In the genomic region with DNA sequence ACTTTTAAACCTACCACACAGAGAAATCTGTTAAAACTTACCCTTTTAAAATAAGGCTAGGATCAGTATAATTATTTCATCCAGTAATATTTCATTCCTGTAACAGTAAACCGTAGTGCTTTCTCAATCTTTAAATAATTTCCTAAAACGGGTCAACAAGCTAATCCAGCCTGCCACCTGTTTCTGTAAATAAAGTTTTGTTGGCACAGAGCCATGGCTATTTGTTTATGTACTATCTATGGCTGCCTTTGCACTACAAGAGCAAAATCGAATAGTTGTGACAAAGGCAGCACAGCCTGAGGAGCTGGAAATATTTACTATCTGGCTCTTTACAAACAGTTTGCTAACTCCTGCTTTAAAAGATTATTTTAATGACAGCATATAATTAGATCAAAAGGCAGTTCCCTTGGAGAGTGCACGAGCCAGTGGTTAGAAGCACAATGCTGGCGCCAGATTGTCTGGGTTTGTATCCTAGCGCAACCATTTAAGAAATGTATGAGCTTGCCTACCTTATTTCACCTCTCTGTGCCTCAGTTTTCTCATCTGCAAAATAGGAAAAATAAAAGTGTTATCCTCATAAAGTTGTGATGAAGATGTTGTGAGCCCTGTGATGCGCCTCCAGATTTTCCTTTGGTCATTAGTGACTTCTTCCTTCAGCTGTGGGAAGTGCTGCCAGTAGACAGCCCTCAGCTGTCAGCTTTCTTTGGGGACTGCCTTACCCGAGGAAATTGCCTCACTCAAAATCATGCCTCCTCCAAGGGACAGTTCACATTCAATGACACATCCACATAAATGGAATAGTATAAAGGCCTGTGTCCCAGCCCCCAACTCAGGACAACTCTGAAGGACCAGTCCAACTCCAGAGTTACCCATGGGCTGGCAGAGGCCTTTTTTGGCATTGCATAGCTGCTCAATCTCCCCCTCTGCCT, we compare ENCODE assay signal across 16 cellular contexts. TPM values are rescaled to one million over a fixed set of nuclear protein-coding genes. Genes with fewer than 3 reads are reported as not detected.
DNase-seq lines count a peak whose midpoint lies in the region; ATAC-seq and TF ChIP-seq lines count a peak whose summit lies in the region.
"Had no signal": no experiment of that assay in that cellular context is flagged by ENCODE, and none has a peak within 500 bp of the region (broad histone marks: within the 10 kb centered on the region; RNA-seq: fewer than 3 reads in every experiment).

No MANE protein-coding gene starts in this region.

- intact Hi-C loops in MCF 10A (cut with micrococcal nuclease) = no loop called here
- intact Hi-C loops in mammary epithelial cell (cut with micrococcal nuclease) = no loop called here

- dilution Hi-C loops in mammary epithelial cell (cut with HindIII; ENCODE audit: low sequenced_read_pairs) = no loop called here

- TF ChIP-seq RAD21 in SK-N-SH (IDR thresholded peaks at IDR 0.05; ENCODE audit: low read length) = no peak

- peak overlapping the region; percentile 79 for H3K27ac Mint-ChIP-seq in MCF 10A (ENCODE audit: low read depth, unreplicated experiment)
- no peak overlapping the region for H3K27ac Mint-ChIP-seq in WTC11
- H3K27ac Mint-ChIP-seq: activated CD4-positive, alpha-beta memory T cell treated with anti-CD3 and anti-CD28 coated beads for 36 hours had no signal

- H3K79me2 ChIP-seq in mammary epithelial cell (ENCODE audit: insufficient read depth, low read length) (no peaks in the 10 kb centered on the region), SK-N-SH (ENCODE audit: insufficient read depth) (no peaks in the 10 kb centered on the region)

- H3K27me3 Mint-ChIP-seq in MCF 10A (ENCODE audit: insufficient read depth, unreplicated experiment) (no peaks in the 10 kb centered on the region), WTC11 (ENCODE audit: low read depth) (no peaks in the 10 kb centered on the region)

- ATAC-seq in HG03457 (IDR thresholded peaks at IDR 0.05; ENCODE audit: unreplicated experiment) (no peak), WTC11 (no peak)
- ATAC-seq: A549, right cardiac atrium had no signal

- H3K4me1 ChIP-seq in mammary epithelial cell (ENCODE audit: insufficient read depth, low read length) (no peaks in the 10 kb centered on the region), SK-N-SH (ENCODE audit: control insufficient read depth in 1 of 2, insufficient read depth in 2 of 2, low read depth in 1 of 2, low read length in 1 of 2) (peaks cover 7 to 15% of the 10 kb centered on the region in 2 experiments; a peak in 2 of 4 replicates)

- no peak overlapping the region for H3K4me3 ChIP-seq in mammary epithelial cell (replicated peaks in 1 of 3; ENCODE audit: insufficient read depth in 1 of 3, low read depth in 2 of 3, low read length in 3 of 3)
- H3K4me3 ChIP-seq in SK-N-SH (ENCODE audit: low read depth in 2 of 2, low read length in 1 of 2) = no peak overlapping the region
- H3K4me3 ChIP-seq: A549, testis had no signal

- no TSS peak for BruUV-seq in MCF 10A (replicated peaks; lab: Mats Ljungman, UMichigan)
- no TSS peak for BruUV-seq in mammary epithelial cell (replicated peaks; lab: Mats Ljungman, UMichigan)

- TF ChIP-seq CTCF in MCF 10A (IDR thresholded peaks at IDR 0.05; ENCODE audit: unreplicated experiment) (no peak), mammary epithelial cell (conservative IDR thresholded peaks at IDR 0.05 in 1 of 2, IDR thresholded peaks at IDR 0.05 in 1 of 2; ENCODE audit: extremely low read depth in 1 of 2, insufficient read depth in 1 of 2, low read depth in 1 of 2, low read length in 2 of 2) (no peak), SK-N-SH (IDR thresholded peaks at IDR 0.05) (no peak), WTC11 (IDR thresholded peaks at IDR 0.05) (no peak)

- H3K4me2 ChIP-seq in mammary epithelial cell (ENCODE audit: insufficient read depth, low read depth, low read length) (no peak overlapping the region), SK-N-SH (no peak overlapping the region)
- H3K4me2 ChIP-seq: A549 had no signal

- H3F3A ChIP-seq in SK-N-SH (replicated peaks; ENCODE audit: insufficient read depth) = no peaks in the 10 kb centered on the region

- H3K4me1 Mint-ChIP-seq in MCF 10A (ENCODE audit: insufficient read depth, unreplicated experiment) (peaks cover 44% of the 10 kb centered on the region), WTC11 (no peaks in the 10 kb centered on the region)

- H4K20me1 ChIP-seq in mammary epithelial cell (ENCODE audit: insufficient read depth, low read length) (no peaks in the 10 kb centered on the region), SK-N-SH (ENCODE audit: insufficient read depth) (no peaks in the 10 kb centered on the region)

- no peaks in the 10 kb centered on the region for H3K9me3 ChIP-seq in mammary epithelial cell (replicated peaks; ENCODE audit: insufficient read depth, low read length)
- H3K9me3 ChIP-seq in SK-N-SH = peaks cover 7% of the 10 kb centered on the region; the same call in 1 of the 2 replicates
- H3K9me3 ChIP-seq: testis had no signal

- no peak overlapping the region for H3K27ac ChIP-seq in mammary epithelial cell (ENCODE audit: insufficient read depth, low read depth, low read length)
- peak overlapping the region in 1 of 2 experiments; percentile 39; a peak in 2 of 4 replicates for H3K27ac ChIP-seq in SK-N-SH (ENCODE audit: low read depth in 2 of 2, low read length in 1 of 2)
- H3K27ac ChIP-seq: A549, testis had no signal

- DNase-seq in MCF 10A (ENCODE audit: unreplicated experiment) (no peak), mammary epithelial cell (no peak), NCI-H2107 (lab: John Stamatoyannopoulos, UW) (peak; percentile 89), SK-N-SH (peak; percentile 53), occipital lobe (lab: John Stamatoyannopoulos, UW) (no peak), WTC11 (ENCODE audit: low spot score) (no peak)
- DNase-seq in stimulated activated CD4-positive, alpha-beta T cell treated with anti-CD3 and anti-CD28 coated beads, Interleukin-4, amount 100 ng/mL, for 4 hours = no peak
- DNase-seq: activated CD4-positive, alpha-beta memory T cell treated with anti-CD3 and anti-CD28 coated beads for 36 hours; activated naive CD4-positive, alpha-beta T cell treated with anti-CD3 and anti-CD28 coated beads, Interleukin-2, amount 50 U/mL, for 16 hours; KBM-7; midbrain; right cardiac atrium; testis had no signal

- H2AFZ ChIP-seq in mammary epithelial cell (ENCODE audit: low read depth, low read length) = no peak overlapping the region
- H2AFZ ChIP-seq in SK-N-SH (ENCODE audit: low read depth) = no peak overlapping the region

- WGBS in mammary epithelial cell (ENCODE audit: low coverage, missing lambda C conversion rate) = 69% methylated on average over 8 of the region's 8 CpGs
- WGBS in SK-N-SH (ENCODE audit: low lambda C conversion rate) = 51% methylated on average over 8 of the region's 8 CpGs

- H3K9me3 Mint-ChIP-seq in MCF 10A (ENCODE audit: unreplicated experiment) (peaks cover 11% of the 10 kb centered on the region), WTC11 (peaks cover 25% of the 10 kb centered on the region)

- H3K27me3 ChIP-seq in mammary epithelial cell (ENCODE audit: insufficient read depth, low read length) (no peaks in the 10 kb centered on the region), SK-N-SH (ENCODE audit: insufficient read depth) (no peaks in the 10 kb centered on the region)
- H3K27me3 ChIP-seq: testis had no signal

- peaks cover 5% of the 10 kb centered on the region for H3K36me3 Mint-ChIP-seq in MCF 10A (ENCODE audit: insufficient read depth, unreplicated experiment)
- H3K36me3 Mint-ChIP-seq in WTC11 = peaks cover 17% of the 10 kb centered on the region

- in situ Hi-C loops in mammary epithelial cell (cut with MboI; ENCODE audit: low sequenced_read_pairs in 2 of 2) = no loop called here

- H3K9ac ChIP-seq in mammary epithelial cell (ENCODE audit: insufficient read depth, low read length) (no peak overlapping the region), SK-N-SH (no peak overlapping the region)

- no peaks in the 10 kb centered on the region for H3K9me2 ChIP-seq in SK-N-SH

- no peaks in the 10 kb centered on the region for H3K36me3 ChIP-seq in mammary epithelial cell (ENCODE audit: insufficient read depth, low read length)
- peaks cover 0 to 4% of the 10 kb centered on the region in 2 experiments for H3K36me3 ChIP-seq in SK-N-SH (replicated peaks in 1 of 2; ENCODE audit: control insufficient read depth in 1 of 2, insufficient read depth in 2 of 2, low read length in 1 of 2)

- no peak for TF ChIP-seq EP300 in SK-N-SH (IDR thresholded peaks at IDR 0.05; ENCODE audit: borderline replicate concordance in 1 of 2, low read depth in 1 of 2, low read length in 1 of 2)

- peak overlapping the region; percentile 7 for H3K4me3 Mint-ChIP-seq in MCF 10A (ENCODE audit: unreplicated experiment)
- no peak overlapping the region for H3K4me3 Mint-ChIP-seq in WTC11
- H3K4me3 Mint-ChIP-seq: activated CD4-positive, alpha-beta memory T cell treated with anti-CD3 and anti-CD28 coated beads for 36 hours had no signal

- CTCF ChIA-PET in MCF 10A (lab: Yijun Ruan, JAX) = interaction anchor here (0.6 to 1.3 kb wide), 5 partner anchors 9 to 455 kb away, joined by 3 to 4 read pairs (median 4); no protein-coding TSS in a partner anchor
- CTCF ChIA-PET in mammary epithelial cell (lab: Charles Lee; ENCODE audit: low non-redundant PET) = no interaction called here
- CTCF ChIA-PET in SK-N-SH (lab: Yijun Ruan, JAX) = interaction anchor here (0.8 to 1.3 kb wide), 4 partner anchors 12 to 452 kb away, joined by 3 to 5 read pairs (median 4); no protein-coding TSS in a partner anchor
- CTCF ChIA-PET in WTC11 (lab: Charles Lee) = no interaction called here

- POLR2A ChIA-PET in MCF 10A (lab: Yijun Ruan, JAX) = interaction anchor here (0.6 to 9.5 kb wide), 14 partner anchors 10 to 741 kb away, joined by 3 to 235 read pairs (median 6); partner anchors contain the start of genes COL28A1, MIOS and UMAD1
- POLR2A ChIA-PET in SK-N-SH (lab: Yijun Ruan, JAX) = no interaction called here
- POLR2A ChIA-PET in WTC11 (lab: Charles Lee) = no interaction called here

TF ChIP-seq in SK-N-SH, 30 proteins besides CTCF, POLR2A, EP300 and RAD21 (continues in another document):
- TF ChIP-seq RCOR1 (IDR thresholded peaks at IDR 0.05; ENCODE audit: low read length) = no peak
- TF ChIP-seq ELF1 (IDR thresholded peaks at IDR 0.05) = no peak

RNA-seq across cellular contexts. Expression of gene MIOS, which starts 11.8 kb away (rescaled TPM):
- total RNA-seq in MCF 10A (2022) = 43.5 and 65.4 TPM in 2 replicates
- total RNA-seq in mammary epithelial cell = 10 to 100 TPM; 27.5 to 36.8 TPM
- polyA plus RNA-seq in mammary epithelial cell = 12.4 TPM
- polyA minus RNA-seq in mammary epithelial cell = 8.6 TPM
- polyA plus RNA-seq in SK-N-SH (2012; rRNA removed) = 16.4 and 21.9 TPM in 2 replicates
- 22.1 and 23.9 TPM in 2 replicates for polyA plus RNA-seq in SK-N-SH (2012; cell fraction: cytosol; rRNA removed)
- polyA plus RNA-seq in SK-N-SH (2012; cell fraction: nucleus; rRNA removed) = 21.1 and 31.7 TPM in 2 replicates
- 86.4 TPM for total RNA-seq in occipital lobe
- total RNA-seq in WTC11 (2021) = 38.8 to 43.9 TPM (median 41.3 TPM) in 3 replicates

RNA-seq across cellular contexts. Expression of gene COL28A1, which starts 19.2 kb away (rescaled TPM):
- total RNA-seq in MCF 10A (2022) (0.29 and 0.96 TPM in 2 replicates), mammary epithelial cell (under 1 TPM; 0.16 to 0.17 TPM), occipital lobe (0.62 TPM), WTC11 (2021) (0.81 to 1.5 TPM (median 1.0 TPM) in 3 replicates)
- polyA plus RNA-seq in mammary epithelial cell (not detected), SK-N-SH (2012; rRNA removed) (0.08 TPM in 1 of 2 replicates, not detected in the other)
- not detected for polyA minus RNA-seq in mammary epithelial cell
- 0.03 and 0.10 TPM in 2 replicates for polyA plus RNA-seq in SK-N-SH (2012; cell fraction: cytosol; rRNA removed)
- 0.21 and 0.23 TPM in 2 replicates for polyA plus RNA-seq in SK-N-SH (2012; cell fraction: nucleus; rRNA removed)
- total RNA-seq: T-helper 1 cell treated with Interleukin-12 subunit alpha and Interleukin-12 subunit beta and Interleukin-4 antibody, amounts not matched to agents 30 ng/mL and 1 ng/mL, for 36 hours had no signal

Comparison
In these comparisons a context has a peak if more than half of its experiments do, and no peak if none do; other contexts are left out.
1. CTCF ChIA-PET loops: an anchor here in MCF 10A (0.6 to 1.3 kb wide) and SK-N-SH (0.8 to 1.3 kb wide); none called in mammary epithelial cell and WTC11.
2. DNase-seq: peak in NCI-H2107 (single experiment) and SK-N-SH (single experiment); none in MCF 10A (single experiment), mammary epithelial cell (single experiment), occipital lobe (single experiment), stimulated activated CD4-positive, alpha-beta T cell treated with anti-CD3 and anti-CD28 coated beads, Interleukin-4, amount 100 ng/mL, for 4 hours (0 of 2) and WTC11 (single experiment).